11 cellular contexts compared by ENCODE assay signal in the genomic region with DNA sequence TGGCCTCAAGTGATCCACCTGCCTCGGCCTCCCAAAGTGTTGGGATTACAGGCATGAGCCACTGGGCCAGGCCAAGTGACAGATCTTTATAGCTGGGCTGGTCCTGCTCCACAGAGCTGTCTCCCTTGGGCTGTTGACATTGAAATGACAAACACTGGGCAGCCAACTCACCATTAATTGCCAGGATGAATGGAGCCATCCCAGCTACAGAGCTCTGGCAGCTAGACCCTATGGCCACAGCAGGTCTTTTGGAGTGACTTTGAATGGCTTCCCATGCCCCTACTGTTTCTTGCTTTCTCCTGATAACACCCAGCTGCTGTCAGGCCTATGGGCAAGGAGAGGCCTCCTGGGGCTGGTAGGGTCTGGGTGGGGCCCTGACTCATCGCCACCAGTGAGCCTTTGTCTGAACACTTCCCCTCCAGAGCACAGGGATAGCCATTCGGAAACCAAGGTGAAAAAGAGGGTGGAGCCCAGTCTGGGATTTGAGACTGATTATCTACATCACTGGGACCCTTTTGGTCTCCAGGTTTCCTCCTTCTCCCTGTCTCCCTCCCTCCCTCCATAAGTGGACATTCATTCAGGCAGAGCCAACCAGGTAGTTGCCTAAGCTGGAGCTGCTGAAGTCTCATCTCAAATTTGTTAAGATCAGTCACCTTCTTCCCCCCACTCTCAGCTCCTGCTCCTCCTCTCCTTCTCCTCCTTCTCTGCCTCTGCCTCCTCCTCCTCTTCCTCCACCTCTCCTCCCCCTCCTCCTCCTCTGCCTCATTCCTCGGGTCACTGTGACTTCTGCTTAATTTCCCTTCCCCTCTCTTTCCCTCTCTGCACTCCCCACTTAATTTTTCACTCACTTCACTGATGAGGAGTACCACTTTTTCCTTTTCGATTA. TPM values are rescaled to one million over a fixed set of nuclear protein-coding genes. Genes with fewer than 3 reads are reported as not detected.
DNase-seq lines count a peak whose midpoint lies in the region; ATAC-seq and TF ChIP-seq lines count a peak whose summit lies in the region.
"Had no signal": no experiment of that assay in that cellular context is flagged by ENCODE, and none has a peak within 500 bp of the region (broad histone marks: within the 10 kb centered on the region; RNA-seq: fewer than 3 reads in every experiment).

No MANE protein-coding gene starts in this region.

- CTCF ChIA-PET in activated CD4-positive, alpha-beta memory T cell treated with anti-CD3 and anti-CD28 coated beads, Interleukin-2, amount 10 ng/mL, durations not matched to agents 7 days and 5 days (lab: Charles Lee) = interaction anchor here (0.9 to 4.1 kb wide), 5 partner anchors 13 to 302 kb away, joined by 4 to 26 read pairs (median 6); a partner anchor contains a TSS
- CTCF ChIA-PET in activated CD4-positive, alpha-beta memory T cell treated with anti-CD3 and anti-CD28 coated beads for 36 hours (lab: Charles Lee) = interaction anchor here (1.0 to 1.3 kb wide), 2 partner anchors 11 to 380 kb away, joined by 3 read pairs; no protein-coding TSS in a partner anchor

- H3K27ac ChIP-seq in left ventricle myocardium inferior (replicated peaks) (peak overlapping the region; percentile 45), upper lobe of right lung (no peak overlapping the region)
- H3K27ac ChIP-seq: C4-2B had no signal

- no peak for ATAC-seq in T-helper 17 cell
- peak; percentile 26 for ATAC-seq in upper lobe of right lung
- ATAC-seq in activated CD4-positive, CD25-positive, alpha-beta regulatory T cell treated with anti-CD3 and anti-CD28 coated beads, Interleukin-2, amount 50 U/mL, for 24 hours = no peak
- ATAC-seq in GM21526 (IDR thresholded peaks at IDR 0.05; ENCODE audit: low FRiP score, unreplicated experiment) = no peak

- H3K4me1 Mint-ChIP-seq in activated CD4-positive, alpha-beta memory T cell treated with anti-CD3 and anti-CD28 coated beads, Interleukin-2, amount 10 ng/mL, durations not matched to agents 7 days and 5 days = peaks cover 85% of the 10 kb centered on the region
- H3K4me1 Mint-ChIP-seq in activated CD4-positive, alpha-beta memory T cell treated with anti-CD3 and anti-CD28 coated beads for 36 hours (ENCODE audit: low read depth) = peaks cover 57% of the 10 kb centered on the region
- peaks cover 45% of the 10 kb centered on the region for H3K4me1 Mint-ChIP-seq in T-helper 17 cell

- no peaks in the 10 kb centered on the region for H3K9me3 Mint-ChIP-seq in activated CD4-positive, alpha-beta memory T cell treated with anti-CD3 and anti-CD28 coated beads, Interleukin-2, amount 10 ng/mL, durations not matched to agents 7 days and 5 days
- H3K9me3 Mint-ChIP-seq in activated CD4-positive, alpha-beta memory T cell treated with anti-CD3 and anti-CD28 coated beads for 36 hours = no peaks in the 10 kb centered on the region
- H3K9me3 Mint-ChIP-seq: activated naive CD4-positive, alpha-beta T cell treated with anti-CD3 and anti-CD28 coated beads, Interleukin-2, amount 50 U/mL, for 72 hours had no signal

- H3K27me3 Mint-ChIP-seq in activated CD4-positive, alpha-beta memory T cell treated with anti-CD3 and anti-CD28 coated beads, Interleukin-2, amount 10 ng/mL, durations not matched to agents 7 days and 5 days = no peaks in the 10 kb centered on the region
- no peaks in the 10 kb centered on the region for H3K27me3 Mint-ChIP-seq in activated CD4-positive, alpha-beta memory T cell treated with anti-CD3 and anti-CD28 coated beads for 36 hours
- H3K27me3 Mint-ChIP-seq in T-helper 17 cell = no peaks in the 10 kb centered on the region

- H3K4me3 ChIP-seq in left ventricle myocardium inferior (no peak overlapping the region), upper lobe of right lung (no peak overlapping the region)

- H3K9me3 ChIP-seq in T-helper 17 cell (ENCODE audit: control insufficient read depth, low read length, poor library complexity, severe bottlenecking) (no peaks in the 10 kb centered on the region), left ventricle myocardium inferior (replicated peaks) (no peaks in the 10 kb centered on the region), upper lobe of right lung (no peaks in the 10 kb centered on the region)

- intact Hi-C loops in activated CD4-positive, alpha-beta memory T cell treated with anti-CD3 and anti-CD28 coated beads for 36 hours (cut with micrococcal nuclease) = no loop called here
- intact Hi-C loops in left ventricle myocardium inferior (cut with micrococcal nuclease) (no loop called here), upper lobe of right lung (cut with DNase I) (no loop called here)

- H3K27ac Mint-ChIP-seq in activated CD4-positive, alpha-beta memory T cell treated with anti-CD3 and anti-CD28 coated beads, Interleukin-2, amount 10 ng/mL, durations not matched to agents 7 days and 5 days = peak overlapping the region; percentile 85
- no peak overlapping the region for H3K27ac Mint-ChIP-seq in activated CD4-positive, alpha-beta memory T cell treated with anti-CD3 and anti-CD28 coated beads for 36 hours
- H3K27ac Mint-ChIP-seq in T-helper 17 cell = peak overlapping the region; percentile 98

- H3K27me3 ChIP-seq in left ventricle myocardium inferior (ENCODE audit: low read depth) (no peaks in the 10 kb centered on the region), upper lobe of right lung (no peaks in the 10 kb centered on the region)

- no peak for TF ChIP-seq CTCF in left ventricle myocardium inferior (IDR thresholded peaks at IDR 0.05; ENCODE audit: borderline replicate concordance)
- TF ChIP-seq CTCF in upper lobe of right lung (IDR thresholded peaks at IDR 0.05) = no peak

- H3K36me3 ChIP-seq in left ventricle myocardium inferior (no peaks in the 10 kb centered on the region), upper lobe of right lung (no peaks in the 10 kb centered on the region)

- POLR2A ChIA-PET in activated CD4-positive, alpha-beta memory T cell treated with anti-CD3 and anti-CD28 coated beads, Interleukin-2, amount 10 ng/mL, durations not matched to agents 7 days and 5 days (lab: Charles Lee) = interaction anchor here (0.7 to 18.8 kb wide), 6 partner anchors 8 to 31 kb away, joined by 4 to 588 read pairs (median 6); a partner anchor contains a TSS
- POLR2A ChIA-PET in activated CD4-positive, alpha-beta memory T cell treated with anti-CD3 and anti-CD28 coated beads for 36 hours (lab: Charles Lee) = interaction anchor here (1.3 to 2.0 kb wide), 2 partner anchors 9 to 35 kb away, joined by 3 to 11 read pairs; a partner anchor contains a TSS

- DNase-seq in activated CD4-positive, alpha-beta memory T cell treated with anti-CD3 and anti-CD28 coated beads, Interleukin-2, amount 10 ng/mL, durations not matched to agents 7 days and 5 days = no peak
- DNase-seq in activated CD4-positive, alpha-beta memory T cell treated with anti-CD3 and anti-CD28 coated beads for 36 hours = no peak
- DNase-seq in T-helper 17 cell (no peak), left ventricle myocardium inferior (no peak), upper lobe of right lung (peak; percentile 51), DMS 273 treated with DMSO at 0.1 percent for 48 hours (lab: John Stamatoyannopoulos, UW) (no peak)
- DNase-seq: NCI-H1930 had no signal

- H3K36me3 Mint-ChIP-seq in activated CD4-positive, alpha-beta memory T cell treated with anti-CD3 and anti-CD28 coated beads, Interleukin-2, amount 10 ng/mL, durations not matched to agents 7 days and 5 days (ENCODE audit: low read depth) = no peaks in the 10 kb centered on the region
- H3K36me3 Mint-ChIP-seq in activated CD4-positive, alpha-beta memory T cell treated with anti-CD3 and anti-CD28 coated beads for 36 hours = no peaks in the 10 kb centered on the region
- H3K36me3 Mint-ChIP-seq in T-helper 17 cell (ENCODE audit: low read depth) = peaks cover 3% of the 10 kb centered on the region

- H3K4me1 ChIP-seq in left ventricle myocardium inferior (peaks cover 47% of the 10 kb centered on the region), upper lobe of right lung (peaks cover 41% of the 10 kb centered on the region)

- H3K4me3 Mint-ChIP-seq in activated CD4-positive, alpha-beta memory T cell treated with anti-CD3 and anti-CD28 coated beads, Interleukin-2, amount 10 ng/mL, durations not matched to agents 7 days and 5 days = no peak overlapping the region
- no peak overlapping the region for H3K4me3 Mint-ChIP-seq in activated CD4-positive, alpha-beta memory T cell treated with anti-CD3 and anti-CD28 coated beads for 36 hours
- H3K4me3 Mint-ChIP-seq in T-helper 17 cell = no peak overlapping the region

RNA-seq across cellular contexts. Expression of a gene that starts 34.0 kb away (rescaled TPM):
- total RNA-seq in activated CD4-positive, alpha-beta memory T cell treated with anti-CD3 and anti-CD28 coated beads, Interleukin-2, amount 10 ng/mL, durations not matched to agents 7 days and 5 days = 100 to 1,000 TPM; 316 to 318 TPM
- total RNA-seq in activated CD4-positive, alpha-beta memory T cell treated with anti-CD3 and anti-CD28 coated beads for 36 hours = 100 to 1,000 TPM; 188 to 195 TPM
- total RNA-seq in T-helper 17 cell (100 to 1,000 TPM; 295 to 329 TPM), left ventricle myocardium inferior (33.9 TPM), upper lobe of right lung (97.1 TPM)
